ENCODE assay signal across 8 cellular contexts in genomic region chr4:6916587-6917444, GRCh38. TPM values are rescaled to one million over a fixed set of nuclear protein-coding genes. Genes with fewer than 3 reads are reported as not detected.
DNase-seq lines count a peak whose midpoint lies in the region; ATAC-seq, FAIRE-seq and TF ChIP-seq lines count a peak whose summit lies in the region.

No MANE protein-coding gene starts in this region.

- TF ChIP-seq CTCF in Panc1 (IDR thresholded peaks at IDR 0.05), result no peak

- FAIRE-seq in GM12891 (lab: Jason Lieb, UNC), result peak; percentile 68

- H3K36me3 Mint-ChIP-seq in immature natural killer cell, result peaks cover 0 to 4% (median 0%) of the 10 kb centered on the region in 3 donors

- H3K27ac ChIP-seq in Panc1 (ENCODE audit: low read length), result peak overlapping the region; percentile 89

- POLR2A ChIA-PET in Panc1 (lab: Charles Lee), result interaction anchor here (0.6 kb wide), 1 partner anchor 260 kb away, joined by 3 read pairs; no protein-coding TSS in a partner anchor

- DNase-seq in GM12891 (ENCODE audit: insufficient read length, low spot score), result no peak
- DNase-seq in Panc1 (ENCODE audit: low read depth, low spot score), result peak; percentile 58
- peak; percentile 20 for DNase-seq in activated gamma-delta T cell (lab: John Stamatoyannopoulos, UW)
- no peak for DNase-seq in immature natural killer cell
- peak; percentile 34 for DNase-seq in stimulated activated CD8-positive, alpha-beta memory T cell treated with anti-CD3 and anti-CD28 coated beads, Interleukin-12 subunit alpha, Interleukin-12 subunit beta, amount 100 ng/mL, for 24 hours (ENCODE audit: extremely low read depth)
- DNase-seq in NK-92 treated with Interleukin-12 subunit alpha and Interleukin-12 subunit beta, amount 100 ng/mL, for 24 hours (lab: John Stamatoyannopoulos, UW), result no peak

- intact Hi-C loops in Panc1 (cut with micrococcal nuclease; ENCODE audit: unreplicated experiment), result no loop called here

- peak overlapping the region in 4 of 5 donors; percentile 61 to 74 (median 65) for H3K4me3 Mint-ChIP-seq in immature natural killer cell

- H3K9me3 ChIP-seq in Panc1 (ENCODE audit: control insufficient read depth, insufficient read depth, low read depth, low read length), result no peaks in the 10 kb centered on the region

- H3K4me1 ChIP-seq in Panc1 (ENCODE audit: control insufficient read depth, insufficient read depth, low read length), result peaks cover 44% of the 10 kb centered on the region

- H3K9me3 Mint-ChIP-seq in immature natural killer cell, result no peaks in the 10 kb centered on the region

- H3K4me1 Mint-ChIP-seq in immature natural killer cell, result peaks cover 53 to 65% of the 10 kb centered on the region in 2 donors

- CTCF ChIA-PET in Panc1 (lab: Charles Lee), result interaction anchor here (0.7 to 0.9 kb wide), 2 partner anchors 198 to 216 kb away, joined by 3 to 5 read pairs; no protein-coding TSS in a partner anchor

- no peak for TF ChIP-seq POLR2A in GM12891 (IDR thresholded peaks at IDR 0.05; ENCODE audit: low read depth, low read length)

- peak overlapping the region in 1 of 2 experiments; percentile 33; a peak in 2 of 4 replicates for H3K4me3 ChIP-seq in Panc1 (ENCODE audit: low read depth in 2 of 2, low read length in 2 of 2)

- peaks cover 0 to 2% (median 2%) of the 10 kb centered on the region in 3 donors for H3K27me3 Mint-ChIP-seq in immature natural killer cell (ENCODE audit: low read depth in 3 of 3)

- H3K27ac Mint-ChIP-seq in immature natural killer cell, result peak overlapping the region; percentile 41 to 93 (median 82)

- peak; percentile 75 for ATAC-seq in Panc1
- ATAC-seq in HG03460 (IDR thresholded peaks at IDR 0.05; ENCODE audit: unreplicated experiment), result no peak
- ATAC-seq in GM21367 (IDR thresholded peaks at IDR 0.05; ENCODE audit: unreplicated experiment), result no peak

- BruUV-seq in Panc1 (replicated peaks; lab: Mats Ljungman, UMichigan), result no TSS peak

- no peaks in the 10 kb centered on the region for H3K36me3 ChIP-seq in Panc1 (ENCODE audit: control insufficient read depth, insufficient read depth, low read length)

- no peaks in the 10 kb centered on the region for H3K27me3 ChIP-seq in Panc1 (ENCODE audit: control insufficient read depth, insufficient read depth, low read length)

- in situ Hi-C loops in Panc1 (cut with HindIII; ENCODE audit: low pct_unique_long_range_greater_than_20kb, low sequenced_read_pairs), result no loop called here

TF ChIP-seq in GM12891, 5 proteins besides CTCF, POLR2A, EP300 and RAD21:
- TF ChIP-seq TAF1 (IDR thresholded peaks at IDR 0.05; ENCODE audit: low read depth, low read length) (no peak), PAX5 (IDR thresholded peaks at IDR 0.05; ENCODE audit: insufficient read depth, low read length, severe bottlenecking) (no peak), POLR2AphosphoS5 (IDR thresholded peaks at IDR 0.05; ENCODE audit: low read depth, low read length) (no peak), POU2F2 (IDR thresholded peaks at IDR 0.05; ENCODE audit: low read depth, low read length) (no peak), SPI1 (IDR thresholded peaks at IDR 0.05; ENCODE audit: low read depth, low read length) (no peak)

RNA-seq across cellular contexts. Expression of gene TBC1D14, which starts 7.2 kb away (rescaled TPM):
- polyA plus RNA-seq in GM12891 (2012; ENCODE audit: low read depth, missing spikeins), result 14.7 TPM
- 36.3 TPM for total RNA-seq in Panc1 (2021; ENCODE audit: unreplicated experiment)
- 35.0 TPM for polyA plus RNA-seq in Panc1 (2012; ENCODE audit: insufficient read length)
- 10 to 100 TPM; 25.6 to 39.8 (median 26.6) TPM for polyA plus RNA-seq in immature natural killer cell

Comparison
In these comparisons a context has a peak if more than half of its experiments do, and no peak if none do; other contexts are left out.
1. DNase-seq: peak in Panc1 (single experiment), activated gamma-delta T cell (single experiment) and stimulated activated CD8-positive, alpha-beta memory T cell treated with anti-CD3 and anti-CD28 coated beads, Interleukin-12 subunit alpha, Interleukin-12 subunit beta, amount 100 ng/mL, for 24 hours (single experiment); none in GM12891 (single experiment), immature natural killer cell (0 of 3) and NK-92 treated with Interleukin-12 subunit alpha and Interleukin-12 subunit beta, amount 100 ng/mL, for 24 hours (single experiment).